In the genomic region with DNA sequence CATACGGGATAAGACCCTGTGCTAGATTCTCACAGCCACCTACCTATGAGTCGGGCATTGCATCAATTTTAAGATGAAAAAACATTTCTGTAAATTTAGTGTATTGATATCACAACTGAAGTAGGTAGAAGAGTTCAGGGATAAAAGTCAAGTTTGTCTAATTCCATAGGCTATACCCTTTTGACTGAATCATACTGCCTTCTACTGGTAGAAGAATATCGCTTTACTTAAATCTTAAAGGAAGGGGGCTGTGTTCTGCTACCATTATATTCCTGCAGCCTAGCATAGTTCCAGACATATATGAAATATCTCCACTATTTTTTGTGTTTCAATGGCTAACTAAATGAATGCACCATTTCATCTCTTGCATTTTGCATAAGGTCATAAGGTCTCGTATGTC, we compare ENCODE assay signal across 1 cellular context.
TF ChIP-seq lines count a peak whose summit lies in the region.

No MANE protein-coding gene starts in this region.

TF ChIP-seq in GM23338, 12 proteins besides CTCF, POLR2A, EP300 and RAD21 (continued from another document):
- TF ChIP-seq ZNF114 (CRISPR knock-in tag; IDR thresholded peaks at IDR 0.05) (no peak), STAT1 (IDR thresholded peaks at IDR 0.05; ENCODE audit: unreplicated experiment) (no peak), EZH2phosphoT487 (IDR thresholded peaks at IDR 0.05; ENCODE audit: unreplicated experiment) (no peak)
- TF ChIP-seq, protein P1, sequence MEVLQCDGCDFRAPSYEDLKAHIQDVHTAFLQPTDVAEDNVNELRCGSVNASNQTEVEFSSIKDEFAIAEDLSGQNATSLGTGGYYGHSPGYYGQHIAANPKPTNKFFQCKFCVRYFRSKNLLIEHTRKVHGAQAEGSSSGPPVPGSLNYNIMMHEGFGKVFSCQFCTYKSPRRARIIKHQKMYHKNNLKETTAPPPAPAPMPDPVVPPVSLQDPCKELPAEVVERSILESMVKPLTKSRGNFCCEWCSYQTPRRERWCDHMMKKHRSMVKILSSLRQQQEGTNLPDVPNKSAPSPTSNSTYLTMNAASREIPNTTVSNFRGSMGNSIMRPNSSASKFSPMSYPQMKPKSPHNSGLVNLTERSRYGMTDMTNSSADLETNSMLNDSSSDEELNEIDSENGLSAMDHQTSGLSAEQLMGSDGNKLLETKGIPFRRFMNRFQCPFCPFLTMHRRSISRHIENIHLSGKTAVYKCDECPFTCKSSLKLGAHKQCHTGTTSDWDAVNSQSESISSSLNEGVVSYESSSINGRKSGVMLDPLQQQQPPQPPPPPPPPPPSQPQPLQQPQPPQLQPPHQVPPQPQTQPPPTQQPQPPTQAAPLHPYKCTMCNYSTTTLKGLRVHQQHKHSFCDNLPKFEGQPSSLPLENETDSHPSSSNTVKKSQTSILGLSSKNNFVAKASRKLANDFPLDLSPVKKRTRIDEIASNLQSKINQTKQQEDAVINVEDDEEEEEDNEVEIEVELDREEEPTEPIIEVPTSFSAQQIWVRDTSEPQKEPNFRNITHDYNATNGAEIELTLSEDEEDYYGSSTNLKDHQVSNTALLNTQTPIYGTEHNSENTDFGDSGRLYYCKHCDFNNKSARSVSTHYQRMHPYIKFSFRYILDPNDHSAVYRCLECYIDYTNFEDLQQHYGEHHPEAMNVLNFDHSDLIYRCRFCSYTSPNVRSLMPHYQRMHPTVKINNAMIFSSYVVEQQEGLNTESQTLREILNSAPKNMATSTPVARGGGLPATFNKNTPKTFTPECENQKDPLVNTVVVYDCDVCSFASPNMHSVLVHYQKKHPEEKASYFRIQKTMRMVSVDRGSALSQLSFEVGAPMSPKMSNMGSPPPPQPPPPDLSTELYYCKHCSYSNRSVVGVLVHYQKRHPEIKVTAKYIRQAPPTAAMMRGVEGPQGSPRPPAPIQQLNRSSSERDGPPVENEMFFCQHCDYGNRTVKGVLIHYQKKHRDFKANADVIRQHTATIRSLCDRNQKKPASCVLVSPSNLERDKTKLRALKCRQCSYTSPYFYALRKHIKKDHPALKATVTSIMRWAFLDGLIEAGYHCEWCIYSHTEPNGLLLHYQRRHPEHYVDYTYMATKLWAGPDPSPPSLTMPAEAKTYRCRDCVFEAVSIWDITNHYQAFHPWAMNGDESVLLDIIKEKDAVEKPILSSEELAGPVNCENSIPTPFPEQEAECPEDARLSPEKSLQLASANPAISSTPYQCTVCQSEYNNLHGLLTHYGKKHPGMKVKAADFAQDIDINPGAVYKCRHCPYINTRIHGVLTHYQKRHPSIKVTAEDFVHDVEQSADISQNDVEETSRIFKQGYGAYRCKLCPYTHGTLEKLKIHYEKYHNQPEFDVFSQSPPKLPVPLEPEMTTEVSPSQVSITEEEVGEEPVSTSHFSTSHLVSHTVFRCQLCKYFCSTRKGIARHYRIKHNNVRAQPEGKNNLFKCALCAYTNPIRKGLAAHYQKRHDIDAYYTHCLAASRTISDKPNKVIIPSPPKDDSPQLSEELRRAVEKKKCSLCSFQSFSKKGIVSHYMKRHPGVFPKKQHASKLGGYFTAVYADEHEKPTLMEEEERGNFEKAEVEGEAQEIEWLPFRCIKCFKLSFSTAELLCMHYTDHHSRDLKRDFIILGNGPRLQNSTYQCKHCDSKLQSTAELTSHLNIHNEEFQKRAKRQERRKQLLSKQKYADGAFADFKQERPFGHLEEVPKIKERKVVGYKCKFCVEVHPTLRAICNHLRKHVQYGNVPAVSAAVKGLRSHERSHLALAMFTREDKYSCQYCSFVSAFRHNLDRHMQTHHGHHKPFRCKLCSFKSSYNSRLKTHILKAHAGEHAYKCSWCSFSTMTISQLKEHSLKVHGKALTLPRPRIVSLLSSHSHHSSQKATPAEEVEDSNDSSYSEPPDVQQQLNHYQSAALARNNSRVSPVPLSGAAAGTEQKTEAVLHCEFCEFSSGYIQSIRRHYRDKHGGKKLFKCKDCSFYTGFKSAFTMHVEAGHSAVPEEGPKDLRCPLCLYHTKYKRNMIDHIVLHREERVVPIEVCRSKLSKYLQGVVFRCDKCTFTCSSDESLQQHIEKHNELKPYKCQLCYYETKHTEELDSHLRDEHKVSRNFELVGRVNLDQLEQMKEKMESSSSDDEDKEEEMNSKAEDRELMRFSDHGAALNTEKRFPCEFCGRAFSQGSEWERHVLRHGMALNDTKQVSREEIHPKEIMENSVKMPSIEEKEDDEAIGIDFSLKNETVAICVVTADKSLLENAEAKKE (CRISPR knock-in tag; IDR thresholded peaks at IDR 0.05): no peak
- TF ChIP-seq, protein P2, sequence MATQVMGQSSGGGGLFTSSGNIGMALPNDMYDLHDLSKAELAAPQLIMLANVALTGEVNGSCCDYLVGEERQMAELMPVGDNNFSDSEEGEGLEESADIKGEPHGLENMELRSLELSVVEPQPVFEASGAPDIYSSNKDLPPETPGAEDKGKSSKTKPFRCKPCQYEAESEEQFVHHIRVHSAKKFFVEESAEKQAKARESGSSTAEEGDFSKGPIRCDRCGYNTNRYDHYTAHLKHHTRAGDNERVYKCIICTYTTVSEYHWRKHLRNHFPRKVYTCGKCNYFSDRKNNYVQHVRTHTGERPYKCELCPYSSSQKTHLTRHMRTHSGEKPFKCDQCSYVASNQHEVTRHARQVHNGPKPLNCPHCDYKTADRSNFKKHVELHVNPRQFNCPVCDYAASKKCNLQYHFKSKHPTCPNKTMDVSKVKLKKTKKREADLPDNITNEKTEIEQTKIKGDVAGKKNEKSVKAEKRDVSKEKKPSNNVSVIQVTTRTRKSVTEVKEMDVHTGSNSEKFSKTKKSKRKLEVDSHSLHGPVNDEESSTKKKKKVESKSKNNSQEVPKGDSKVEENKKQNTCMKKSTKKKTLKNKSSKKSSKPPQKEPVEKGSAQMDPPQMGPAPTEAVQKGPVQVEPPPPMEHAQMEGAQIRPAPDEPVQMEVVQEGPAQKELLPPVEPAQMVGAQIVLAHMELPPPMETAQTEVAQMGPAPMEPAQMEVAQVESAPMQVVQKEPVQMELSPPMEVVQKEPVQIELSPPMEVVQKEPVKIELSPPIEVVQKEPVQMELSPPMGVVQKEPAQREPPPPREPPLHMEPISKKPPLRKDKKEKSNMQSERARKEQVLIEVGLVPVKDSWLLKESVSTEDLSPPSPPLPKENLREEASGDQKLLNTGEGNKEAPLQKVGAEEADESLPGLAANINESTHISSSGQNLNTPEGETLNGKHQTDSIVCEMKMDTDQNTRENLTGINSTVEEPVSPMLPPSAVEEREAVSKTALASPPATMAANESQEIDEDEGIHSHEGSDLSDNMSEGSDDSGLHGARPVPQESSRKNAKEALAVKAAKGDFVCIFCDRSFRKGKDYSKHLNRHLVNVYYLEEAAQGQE (IDR thresholded peaks at IDR 0.05; ENCODE audit: unreplicated experiment): no peak
TF ChIP-seq in GM23338: peak in this region for 0.
